1 cellular context compared by ENCODE assay signal in the genomic region with DNA sequence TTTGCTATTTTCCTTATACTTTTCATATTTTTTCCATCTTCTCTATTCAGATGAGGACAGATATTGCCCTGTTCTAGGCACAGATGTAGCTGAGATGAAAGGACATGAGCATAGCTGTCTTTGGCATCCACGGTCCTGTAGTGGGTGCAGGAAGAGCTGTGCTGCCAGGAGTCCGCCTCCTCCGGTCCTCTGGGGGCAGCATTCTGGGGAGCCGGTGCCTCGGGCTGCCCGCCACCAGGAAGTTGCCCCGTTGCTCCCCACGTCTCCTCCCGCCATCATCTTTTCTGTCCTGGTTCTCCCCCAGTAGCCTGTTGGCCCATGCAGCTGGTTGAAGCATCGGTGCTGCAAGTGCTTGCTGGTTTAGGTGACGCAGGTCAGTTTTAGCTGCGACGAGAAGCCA.
TF ChIP-seq lines count a peak whose summit lies in the region.

No MANE protein-coding gene starts in this region.

TF ChIP-seq in GM23338, 12 proteins besides CTCF, POLR2A, EP300 and RAD21:
- TF ChIP-seq, protein P1, sequence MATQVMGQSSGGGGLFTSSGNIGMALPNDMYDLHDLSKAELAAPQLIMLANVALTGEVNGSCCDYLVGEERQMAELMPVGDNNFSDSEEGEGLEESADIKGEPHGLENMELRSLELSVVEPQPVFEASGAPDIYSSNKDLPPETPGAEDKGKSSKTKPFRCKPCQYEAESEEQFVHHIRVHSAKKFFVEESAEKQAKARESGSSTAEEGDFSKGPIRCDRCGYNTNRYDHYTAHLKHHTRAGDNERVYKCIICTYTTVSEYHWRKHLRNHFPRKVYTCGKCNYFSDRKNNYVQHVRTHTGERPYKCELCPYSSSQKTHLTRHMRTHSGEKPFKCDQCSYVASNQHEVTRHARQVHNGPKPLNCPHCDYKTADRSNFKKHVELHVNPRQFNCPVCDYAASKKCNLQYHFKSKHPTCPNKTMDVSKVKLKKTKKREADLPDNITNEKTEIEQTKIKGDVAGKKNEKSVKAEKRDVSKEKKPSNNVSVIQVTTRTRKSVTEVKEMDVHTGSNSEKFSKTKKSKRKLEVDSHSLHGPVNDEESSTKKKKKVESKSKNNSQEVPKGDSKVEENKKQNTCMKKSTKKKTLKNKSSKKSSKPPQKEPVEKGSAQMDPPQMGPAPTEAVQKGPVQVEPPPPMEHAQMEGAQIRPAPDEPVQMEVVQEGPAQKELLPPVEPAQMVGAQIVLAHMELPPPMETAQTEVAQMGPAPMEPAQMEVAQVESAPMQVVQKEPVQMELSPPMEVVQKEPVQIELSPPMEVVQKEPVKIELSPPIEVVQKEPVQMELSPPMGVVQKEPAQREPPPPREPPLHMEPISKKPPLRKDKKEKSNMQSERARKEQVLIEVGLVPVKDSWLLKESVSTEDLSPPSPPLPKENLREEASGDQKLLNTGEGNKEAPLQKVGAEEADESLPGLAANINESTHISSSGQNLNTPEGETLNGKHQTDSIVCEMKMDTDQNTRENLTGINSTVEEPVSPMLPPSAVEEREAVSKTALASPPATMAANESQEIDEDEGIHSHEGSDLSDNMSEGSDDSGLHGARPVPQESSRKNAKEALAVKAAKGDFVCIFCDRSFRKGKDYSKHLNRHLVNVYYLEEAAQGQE (IDR thresholded peaks at IDR 0.05; ENCODE audit: unreplicated experiment) = no peak
- TF ChIP-seq POLR2AphosphoS5 (IDR thresholded peaks at IDR 0.05; ENCODE audit: low read depth) = no peak
- TF ChIP-seq NANOG (IDR thresholded peaks at IDR 0.05; ENCODE audit: borderline replicate concordance) = no peak
- TF ChIP-seq, protein P2, sequence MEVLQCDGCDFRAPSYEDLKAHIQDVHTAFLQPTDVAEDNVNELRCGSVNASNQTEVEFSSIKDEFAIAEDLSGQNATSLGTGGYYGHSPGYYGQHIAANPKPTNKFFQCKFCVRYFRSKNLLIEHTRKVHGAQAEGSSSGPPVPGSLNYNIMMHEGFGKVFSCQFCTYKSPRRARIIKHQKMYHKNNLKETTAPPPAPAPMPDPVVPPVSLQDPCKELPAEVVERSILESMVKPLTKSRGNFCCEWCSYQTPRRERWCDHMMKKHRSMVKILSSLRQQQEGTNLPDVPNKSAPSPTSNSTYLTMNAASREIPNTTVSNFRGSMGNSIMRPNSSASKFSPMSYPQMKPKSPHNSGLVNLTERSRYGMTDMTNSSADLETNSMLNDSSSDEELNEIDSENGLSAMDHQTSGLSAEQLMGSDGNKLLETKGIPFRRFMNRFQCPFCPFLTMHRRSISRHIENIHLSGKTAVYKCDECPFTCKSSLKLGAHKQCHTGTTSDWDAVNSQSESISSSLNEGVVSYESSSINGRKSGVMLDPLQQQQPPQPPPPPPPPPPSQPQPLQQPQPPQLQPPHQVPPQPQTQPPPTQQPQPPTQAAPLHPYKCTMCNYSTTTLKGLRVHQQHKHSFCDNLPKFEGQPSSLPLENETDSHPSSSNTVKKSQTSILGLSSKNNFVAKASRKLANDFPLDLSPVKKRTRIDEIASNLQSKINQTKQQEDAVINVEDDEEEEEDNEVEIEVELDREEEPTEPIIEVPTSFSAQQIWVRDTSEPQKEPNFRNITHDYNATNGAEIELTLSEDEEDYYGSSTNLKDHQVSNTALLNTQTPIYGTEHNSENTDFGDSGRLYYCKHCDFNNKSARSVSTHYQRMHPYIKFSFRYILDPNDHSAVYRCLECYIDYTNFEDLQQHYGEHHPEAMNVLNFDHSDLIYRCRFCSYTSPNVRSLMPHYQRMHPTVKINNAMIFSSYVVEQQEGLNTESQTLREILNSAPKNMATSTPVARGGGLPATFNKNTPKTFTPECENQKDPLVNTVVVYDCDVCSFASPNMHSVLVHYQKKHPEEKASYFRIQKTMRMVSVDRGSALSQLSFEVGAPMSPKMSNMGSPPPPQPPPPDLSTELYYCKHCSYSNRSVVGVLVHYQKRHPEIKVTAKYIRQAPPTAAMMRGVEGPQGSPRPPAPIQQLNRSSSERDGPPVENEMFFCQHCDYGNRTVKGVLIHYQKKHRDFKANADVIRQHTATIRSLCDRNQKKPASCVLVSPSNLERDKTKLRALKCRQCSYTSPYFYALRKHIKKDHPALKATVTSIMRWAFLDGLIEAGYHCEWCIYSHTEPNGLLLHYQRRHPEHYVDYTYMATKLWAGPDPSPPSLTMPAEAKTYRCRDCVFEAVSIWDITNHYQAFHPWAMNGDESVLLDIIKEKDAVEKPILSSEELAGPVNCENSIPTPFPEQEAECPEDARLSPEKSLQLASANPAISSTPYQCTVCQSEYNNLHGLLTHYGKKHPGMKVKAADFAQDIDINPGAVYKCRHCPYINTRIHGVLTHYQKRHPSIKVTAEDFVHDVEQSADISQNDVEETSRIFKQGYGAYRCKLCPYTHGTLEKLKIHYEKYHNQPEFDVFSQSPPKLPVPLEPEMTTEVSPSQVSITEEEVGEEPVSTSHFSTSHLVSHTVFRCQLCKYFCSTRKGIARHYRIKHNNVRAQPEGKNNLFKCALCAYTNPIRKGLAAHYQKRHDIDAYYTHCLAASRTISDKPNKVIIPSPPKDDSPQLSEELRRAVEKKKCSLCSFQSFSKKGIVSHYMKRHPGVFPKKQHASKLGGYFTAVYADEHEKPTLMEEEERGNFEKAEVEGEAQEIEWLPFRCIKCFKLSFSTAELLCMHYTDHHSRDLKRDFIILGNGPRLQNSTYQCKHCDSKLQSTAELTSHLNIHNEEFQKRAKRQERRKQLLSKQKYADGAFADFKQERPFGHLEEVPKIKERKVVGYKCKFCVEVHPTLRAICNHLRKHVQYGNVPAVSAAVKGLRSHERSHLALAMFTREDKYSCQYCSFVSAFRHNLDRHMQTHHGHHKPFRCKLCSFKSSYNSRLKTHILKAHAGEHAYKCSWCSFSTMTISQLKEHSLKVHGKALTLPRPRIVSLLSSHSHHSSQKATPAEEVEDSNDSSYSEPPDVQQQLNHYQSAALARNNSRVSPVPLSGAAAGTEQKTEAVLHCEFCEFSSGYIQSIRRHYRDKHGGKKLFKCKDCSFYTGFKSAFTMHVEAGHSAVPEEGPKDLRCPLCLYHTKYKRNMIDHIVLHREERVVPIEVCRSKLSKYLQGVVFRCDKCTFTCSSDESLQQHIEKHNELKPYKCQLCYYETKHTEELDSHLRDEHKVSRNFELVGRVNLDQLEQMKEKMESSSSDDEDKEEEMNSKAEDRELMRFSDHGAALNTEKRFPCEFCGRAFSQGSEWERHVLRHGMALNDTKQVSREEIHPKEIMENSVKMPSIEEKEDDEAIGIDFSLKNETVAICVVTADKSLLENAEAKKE (CRISPR knock-in tag; IDR thresholded peaks at IDR 0.05) = no peak
- TF ChIP-seq, protein P3, sequence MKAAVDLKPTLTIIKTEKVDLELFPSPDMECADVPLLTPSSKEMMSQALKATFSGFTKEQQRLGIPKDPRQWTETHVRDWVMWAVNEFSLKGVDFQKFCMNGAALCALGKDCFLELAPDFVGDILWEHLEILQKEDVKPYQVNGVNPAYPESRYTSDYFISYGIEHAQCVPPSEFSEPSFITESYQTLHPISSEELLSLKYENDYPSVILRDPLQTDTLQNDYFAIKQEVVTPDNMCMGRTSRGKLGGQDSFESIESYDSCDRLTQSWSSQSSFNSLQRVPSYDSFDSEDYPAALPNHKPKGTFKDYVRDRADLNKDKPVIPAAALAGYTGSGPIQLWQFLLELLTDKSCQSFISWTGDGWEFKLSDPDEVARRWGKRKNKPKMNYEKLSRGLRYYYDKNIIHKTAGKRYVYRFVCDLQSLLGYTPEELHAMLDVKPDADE (IDR thresholded peaks at IDR 0.05) = no peak
- TF ChIP-seq STAT1 (IDR thresholded peaks at IDR 0.05; ENCODE audit: unreplicated experiment) = no peak
- TF ChIP-seq JUNB (IDR thresholded peaks at IDR 0.05; ENCODE audit: unreplicated experiment) = no peak
- no peak for TF ChIP-seq ZNF114 (CRISPR knock-in tag; IDR thresholded peaks at IDR 0.05)
- no peak for TF ChIP-seq ZNF331 (CRISPR knock-in tag; IDR thresholded peaks at IDR 0.05; ENCODE audit: low read depth)
- TF ChIP-seq CREB1 (CRISPR knock-in tag; IDR thresholded peaks at IDR 0.05; ENCODE audit: low read depth) = no peak
- no peak for TF ChIP-seq EZH2phosphoT487 (IDR thresholded peaks at IDR 0.05; ENCODE audit: unreplicated experiment)
